ENCODE assay signal across 9 cellular contexts in genomic region chr19:41563847-41564514, GRCh38. TPM values are rescaled to one million over a fixed set of nuclear protein-coding genes. Genes with fewer than 3 reads are reported as not detected.
DNase-seq lines count a peak whose midpoint lies in the region; ATAC-seq and TF ChIP-seq lines count a peak whose summit lies in the region.
"Had no signal": no experiment of that assay in that cellular context is flagged by ENCODE, and none has a peak within 500 bp of the region (broad histone marks: within the 10 kb centered on the region; RNA-seq: fewer than 3 reads in every experiment).

No MANE protein-coding gene starts in this region.

- CTCF ChIA-PET in T-cell (lab: Charles Lee) = interaction anchor here (0.6 to 2.4 kb wide), 10 partner anchors 9 to 106 kb away, joined by 3 to 12 read pairs (median 5); no protein-coding TSS in a partner anchor

- no peak for TF ChIP-seq CTCF in coronary artery (IDR thresholded peaks at IDR 0.05)
- no peak for TF ChIP-seq CTCF in tibial nerve (IDR thresholded peaks at IDR 0.05)

- no peaks in the 10 kb centered on the region for H3K36me3 ChIP-seq in tibial nerve

- H3K4me1 Mint-ChIP-seq in T-cell = peaks cover 80 to 89% (median 82%) of the 10 kb centered on the region in 3 donors
- peaks cover 35% of the 10 kb centered on the region for H3K4me1 Mint-ChIP-seq in stimulated activated effector memory CD8-positive, alpha-beta T cell treated with anti-CD3 and anti-CD28 coated beads, Interleukin-12 subunit alpha, Interleukin-12 subunit beta, amount 100 ng/mL, for 72 hours

- no peaks in the 10 kb centered on the region for H3K9me3 Mint-ChIP-seq in T-cell
- H3K9me3 Mint-ChIP-seq in stimulated activated effector memory CD8-positive, alpha-beta T cell treated with anti-CD3 and anti-CD28 coated beads, Interleukin-12 subunit alpha, Interleukin-12 subunit beta, amount 100 ng/mL, for 72 hours = no peaks in the 10 kb centered on the region

- ATAC-seq in T-cell (replicated peaks in 1 of 4) = peak; percentile 46 to 83 (median 62)
- ATAC-seq in stimulated activated effector memory CD8-positive, alpha-beta T cell treated with anti-CD3 and anti-CD28 coated beads, Interleukin-12 subunit alpha, Interleukin-12 subunit beta, amount 100 ng/mL, for 72 hours = peak; percentile 86

- H3K4me1 ChIP-seq in tibial nerve = peaks cover 0 to 11% (median 0%) of the 10 kb centered on the region in 4 donors

- no peak for TF ChIP-seq POLR2A in tibial nerve (IDR thresholded peaks at IDR 0.05)

- 11 to 13% methylated on average over 18 to 19 of the region's 19 CpGs for WGBS in tibial nerve, 2 donors

- peaks cover 29% of the 10 kb centered on the region for H3K36me3 Mint-ChIP-seq in T-cell
- peaks cover 63% of the 10 kb centered on the region for H3K36me3 Mint-ChIP-seq in stimulated activated effector memory CD8-positive, alpha-beta T cell treated with anti-CD3 and anti-CD28 coated beads, Interleukin-12 subunit alpha, Interleukin-12 subunit beta, amount 100 ng/mL, for 72 hours

- H3K27ac ChIP-seq in coronary artery (no peak overlapping the region), tibial nerve (no peak overlapping the region)
- H3K27ac ChIP-seq: epithelial cell of prostate had no signal

- DNase-seq in NCI-H2227 (lab: John Stamatoyannopoulos, UW; ENCODE audit: unreplicated experiment) = peak; percentile 62
- no peak for DNase-seq in NCI-H2227 treated with DMSO at 0.1 percent for 48 hours (lab: John Stamatoyannopoulos, UW)
- peak in 30 of 34 experiments; percentile 23 to 73 (median 50) for DNase-seq in T-cell
- no peak for DNase-seq in coronary artery (ENCODE audit: low spot score)
- no peak for DNase-seq in stimulated activated effector memory CD8-positive, alpha-beta T cell treated with anti-CD3 and anti-CD28 coated beads, Interleukin-12 subunit alpha, Interleukin-12 subunit beta, amount 100 ng/mL, for 72 hours (ENCODE audit: low spot score in 2 of 2)
- DNase-seq in AG20443 (ENCODE audit: low spot score) = no peak
- no peak for DNase-seq in NCI-H2081 (lab: John Stamatoyannopoulos, UW)
- DNase-seq in tibial nerve (ENCODE audit: low spot score in 2 of 2) = no peak

- no peaks in the 10 kb centered on the region for H3K27me3 Mint-ChIP-seq in T-cell

- peaks cover 0 to 42% of the 10 kb centered on the region in 2 donors for H3K27me3 ChIP-seq in tibial nerve

- TF ChIP-seq EP300 in tibial nerve (IDR thresholded peaks at IDR 0.05) = no peak

- H3K4me3 Mint-ChIP-seq in T-cell = peak overlapping the region; percentile 68 to 85 (median 73)
- H3K4me3 Mint-ChIP-seq in stimulated activated effector memory CD8-positive, alpha-beta T cell treated with anti-CD3 and anti-CD28 coated beads, Interleukin-12 subunit alpha, Interleukin-12 subunit beta, amount 100 ng/mL, for 72 hours = peak overlapping the region; percentile 45

- POLR2A ChIA-PET in T-cell (lab: Charles Lee) = interaction anchor here (0.5 to 1.6 kb wide), 9 partner anchors 9 to 301 kb away, joined by 3 to 11 read pairs (median 4); no protein-coding TSS in a partner anchor

- H3K4me3 ChIP-seq in coronary artery (peak overlapping the region; percentile 52), tibial nerve (peak overlapping the region in 1 of 4 donors; percentile 26)

- peak overlapping the region; percentile 43 to 76 for H3K27ac Mint-ChIP-seq in T-cell
- H3K27ac Mint-ChIP-seq in stimulated activated effector memory CD8-positive, alpha-beta T cell treated with anti-CD3 and anti-CD28 coated beads, Interleukin-12 subunit alpha, Interleukin-12 subunit beta, amount 100 ng/mL, for 72 hours = peak overlapping the region; percentile 14

- peaks cover 0 to 15% (median 2%) of the 10 kb centered on the region in 4 donors for H3K9me3 ChIP-seq in tibial nerve

RNA-seq across cellular contexts. Expression of gene CEACAM21, which starts 12.0 kb away (rescaled TPM):
- total RNA-seq in T-cell (10 to 100 TPM; 34.5 to 63.1 (median 40.3) TPM), tibial nerve (1 to 10 TPM in 1 of 4 donors, under 1 TPM in 2, not detected in 1; 0.60 to 2.2 (median 0.87) TPM)

Comparison
In these comparisons a context has a peak if more than half of its experiments do, and no peak if none do; other contexts are left out.
1. DNase-seq: peak in NCI-H2227 (single experiment) and T-cell (30 of 34); none in NCI-H2227 treated with DMSO at 0.1 percent for 48 hours (single experiment), coronary artery (single experiment), stimulated activated effector memory CD8-positive, alpha-beta T cell treated with anti-CD3 and anti-CD28 coated beads, Interleukin-12 subunit alpha, Interleukin-12 subunit beta, amount 100 ng/mL, for 72 hours (0 of 2), AG20443 (single experiment), NCI-H2081 (0 of 2) and tibial nerve (0 of 2).
2. RNA of gene CEACAM21, which starts 12.0 kb away (total RNA-seq): 34.5 to 63.1 TPM in T-cell; 0.60 to 2.2 TPM in tibial nerve; every median in the first group is over 10 times any median in the second.